19 cellular contexts compared by ENCODE assay signal in the genomic region with DNA sequence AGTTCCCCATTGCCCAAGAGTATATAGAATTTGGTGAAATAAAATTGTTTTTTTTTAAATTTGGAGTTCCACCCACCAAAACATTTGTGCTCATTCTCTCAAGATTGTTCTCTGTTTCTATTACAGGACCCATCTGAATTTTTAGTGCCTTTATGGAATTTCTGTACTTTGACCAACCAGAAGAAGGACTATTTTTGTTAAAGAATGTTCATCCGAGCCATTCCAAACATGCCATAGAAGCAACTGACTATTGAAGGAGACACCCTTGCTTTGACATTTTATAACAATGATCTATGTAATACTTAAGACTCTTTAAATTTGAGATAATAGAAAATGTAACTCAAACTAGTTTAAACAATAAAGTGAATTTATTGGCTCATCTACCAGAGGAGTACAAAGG.
A peak's percentile ranks its signal among the peaks of the same experiment; 100 is the strongest.
DNase-seq lines count a peak whose midpoint lies in the region; ATAC-seq and TF ChIP-seq lines count a peak whose summit lies in the region.
"Had no signal": no experiment of that assay in that cellular context is flagged by ENCODE, and none has a peak within 500 bp of the region (broad histone marks: within the 10 kb centered on the region; RNA-seq: fewer than 3 reads in every experiment).

No MANE protein-coding gene starts in this region.

- DNase-seq in EH (ENCODE audit: low read depth), result peak; percentile 55
- peak; percentile 28 for DNase-seq in adipocyte (ENCODE audit: low read depth)
- DNase-seq in fibroblast of peridontal ligament (ENCODE audit: extremely low read depth), result peak; percentile 13
- DNase-seq in osteoblast (ENCODE audit: insufficient read length, low spot score, missing footprints), result no peak
- no peak for DNase-seq in RKO (ENCODE audit: low spot score)
- no peak for DNase-seq in dorsolateral prefrontal cortex
- DNase-seq in NCI-H1092 (lab: John Stamatoyannopoulos, UW), result no peak
- DNase-seq in left cardiac atrium, result no peak
- DNase-seq: BE2C; C1 segment of cervical spinal cord; Caco-2; CD4-positive, CD25-positive, alpha-beta regulatory T cell; CD8-positive, alpha-beta memory T cell; DMS153; DMS79; GF-D8; H9; KBM-7 had no signal

- no peaks in the 10 kb centered on the region for H3K36me3 ChIP-seq in adipocyte (ENCODE audit: control insufficient read depth, insufficient read depth, low read length, severe bottlenecking)
- H3K36me3 ChIP-seq in osteoblast (ENCODE audit: insufficient read depth, low read length), result no peaks in the 10 kb centered on the region
- H3K36me3 ChIP-seq: BE2C had no signal

- no peaks in the 10 kb centered on the region for H4K20me1 ChIP-seq in osteoblast (ENCODE audit: insufficient read depth, low read length)

- H3K27me3 ChIP-seq in adipocyte (replicated peaks; ENCODE audit: control insufficient read depth, insufficient read depth, low read length), result no peaks in the 10 kb centered on the region
- no peaks in the 10 kb centered on the region for H3K27me3 ChIP-seq in osteoblast (ENCODE audit: insufficient read depth, low read length)
- no peaks in the 10 kb centered on the region for H3K27me3 ChIP-seq in dorsolateral prefrontal cortex
- H3K27me3 ChIP-seq: BE2C had no signal

- ATAC-seq in left cardiac atrium, result no peak
- ATAC-seq: GM12878 had no signal

- H2AFZ ChIP-seq in osteoblast (ENCODE audit: low read length), result peak overlapping the region; percentile 45

- TF ChIP-seq CTCF in osteoblast (IDR thresholded peaks at IDR 0.05; ENCODE audit: extremely low read depth, low read depth, low read length) (no peak), dorsolateral prefrontal cortex (IDR thresholded peaks at IDR 0.05 in 54 of 56, conservative IDR thresholded peaks at IDR 0.05 in 2 of 56; ENCODE audit: low read depth in 1 of 56, partially characterized antibody in 56 of 56) (no peak)

- H3K4me3 ChIP-seq in adipocyte (ENCODE audit: low read length), result no peak overlapping the region
- H3K4me3 ChIP-seq in osteoblast (ENCODE audit: insufficient read depth, low read length), result no peak overlapping the region
- H3K4me3 ChIP-seq in dorsolateral prefrontal cortex, result no peak overlapping the region
- H3K4me3 ChIP-seq: GM12878 had no signal

- intact Hi-C loops in dorsolateral prefrontal cortex (cut with DNase I), result no loop called here
- intact Hi-C loops in left cardiac atrium (cut with DNase I), result no loop called here

- H3K4me1 ChIP-seq in adipocyte (ENCODE audit: control insufficient read depth, insufficient read depth, low read length), result no peaks in the 10 kb centered on the region
- H3K4me1 ChIP-seq in osteoblast (ENCODE audit: insufficient read depth, low read length), result no peaks in the 10 kb centered on the region
- H3K4me1 ChIP-seq: BE2C, Caco-2 had no signal

- no peaks in the 10 kb centered on the region for H3K9me3 ChIP-seq in adipocyte (ENCODE audit: control insufficient read depth, low read length)
- H3K9me3 ChIP-seq in osteoblast (ENCODE audit: low read depth, low read length), result no peaks in the 10 kb centered on the region
- H3K9me3 ChIP-seq: BE2C, Caco-2 had no signal

- no peak overlapping the region for H3K9ac ChIP-seq in adipocyte (ENCODE audit: low read length)

- no peak overlapping the region for H3K27ac ChIP-seq in osteoblast (ENCODE audit: low read depth, low read length)
- no peak overlapping the region for H3K27ac ChIP-seq in dorsolateral prefrontal cortex

- no peak overlapping the region for H3K4me2 ChIP-seq in osteoblast (ENCODE audit: insufficient read depth, low read length)

- no peaks in the 10 kb centered on the region for H3K79me2 ChIP-seq in osteoblast (ENCODE audit: insufficient read depth, low read length)

Comparison
In these comparisons a context has a peak if more than half of its experiments do, and no peak if none do; other contexts are left out.
1. DNase-seq: peak in EH (single experiment), adipocyte (single experiment) and fibroblast of peridontal ligament (single experiment); none in osteoblast (single experiment), RKO (single experiment), dorsolateral prefrontal cortex (0 of 10), NCI-H1092 (single experiment) and left cardiac atrium (single experiment).